ENCODE assay signal across 1 cellular context in genomic region chr1:145155421-145155820, GRCh38. TPM values are rescaled to one million over a fixed set of nuclear protein-coding genes. Genes with fewer than 3 reads are reported as not detected.
"Had no signal": no experiment of that assay in that cellular context is flagged by ENCODE, and none has a peak within 500 bp of the region (broad histone marks: within the 10 kb centered on the region; RNA-seq: fewer than 3 reads in every experiment).

No MANE protein-coding gene starts in this region.

RNA-seq across cellular contexts. Expression of gene FAM72D, which starts 59.6 kb away (rescaled TPM):
- total RNA-seq: bronchial epithelial cell had no signal
